ENCODE assay signal across 18 cellular contexts in the genomic region with DNA sequence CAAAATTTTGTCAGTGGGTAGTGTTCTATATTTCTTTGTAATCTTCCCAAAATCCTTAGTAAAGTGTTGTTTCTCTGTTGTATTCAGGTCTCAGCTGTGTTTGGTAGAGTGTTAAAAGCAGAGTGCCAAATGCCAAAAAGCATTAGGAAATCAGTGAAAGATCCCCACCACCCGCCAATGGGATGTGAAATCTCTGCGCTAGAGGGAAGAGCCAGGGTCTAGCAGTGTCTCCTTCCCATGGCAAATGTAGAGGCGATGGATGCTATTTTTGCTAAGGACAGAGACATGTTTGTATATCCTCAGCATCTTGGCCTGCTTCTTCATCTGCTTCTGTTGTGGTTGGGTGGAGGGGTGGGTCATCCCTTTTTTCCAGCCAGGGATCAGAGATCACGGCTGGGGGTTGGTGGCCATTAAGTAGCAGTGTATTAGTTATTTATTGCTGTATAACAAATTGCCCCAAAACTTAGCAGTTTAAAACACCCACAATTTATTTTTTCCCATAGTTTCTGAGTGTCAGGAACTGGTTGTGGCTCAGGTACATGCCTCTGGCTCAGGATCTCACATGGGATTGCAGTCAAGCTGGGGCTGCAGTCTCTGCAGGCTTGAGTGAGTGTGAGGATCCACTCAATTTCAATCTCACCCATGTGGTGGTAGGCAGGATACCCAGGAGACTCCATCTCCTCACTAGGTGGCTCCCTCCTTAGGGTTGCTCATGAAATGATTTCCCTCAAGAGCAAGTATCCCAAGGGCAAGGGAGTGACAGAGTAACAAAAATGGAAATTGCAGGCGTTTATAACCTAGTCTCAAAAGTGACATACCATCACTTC.
DNase-seq lines count a peak whose midpoint lies in the region; ATAC-seq, FAIRE-seq and TF ChIP-seq lines count a peak whose summit lies in the region.
"Had no signal": no experiment of that assay in that cellular context is flagged by ENCODE, and none has a peak within 500 bp of the region (broad histone marks: within the 10 kb centered on the region; RNA-seq: fewer than 3 reads in every experiment).

No MANE protein-coding gene starts in this region.

- H3K4me3 ChIP-seq in HepG2 (replicated peaks in 1 of 3; ENCODE audit: insufficient read depth in 1 of 3, low read depth in 2 of 3, low read length in 3 of 3) (no peak overlapping the region), right lobe of liver (no peak overlapping the region), endodermal cell (ENCODE audit: low read length) (no peak overlapping the region)
- H3K4me3 ChIP-seq: GM12878 had no signal

- intact Hi-C loops in HepG2 (cut with micrococcal nuclease; ENCODE audit: unreplicated experiment): no loop called here
- intact Hi-C loops in right lobe of liver (cut with DNase I): no loop called here

- FAIRE-seq in HepG2 (lab: Jason Lieb, UNC): peak; percentile 15
- FAIRE-seq: GM12878, H54 had no signal

- H3K9me3 Mint-ChIP-seq in WTC11 (no peaks in the 10 kb centered on the region), endodermal cell (no peaks in the 10 kb centered on the region)

- H3K4me2 ChIP-seq in HepG2 (ENCODE audit: low read depth, low read length): no peak overlapping the region

- in situ Hi-C loops in HepG2 (cut with HindIII; ENCODE audit: extremely low pct_ligation_motif_present, low pct_unique_long_range_greater_than_20kb): no loop called here

- no peak overlapping the region for H3K9ac ChIP-seq in HepG2 (ENCODE audit: insufficient read depth, low read depth, low read length)
- no peak overlapping the region for H3K9ac ChIP-seq in endodermal cell (ENCODE audit: extremely low read depth, low read length, poor library complexity, severe bottlenecking)

- H3K4me3 Mint-ChIP-seq in WTC11 (no peak overlapping the region), endodermal cell (no peak overlapping the region)
- H3K4me3 Mint-ChIP-seq: B cell; CD4-positive, CD25-positive, alpha-beta regulatory T cell; CD8-positive, alpha-beta memory T cell had no signal

- H3K27me3 ChIP-seq in HepG2 (ENCODE audit: control insufficient read depth in 1 of 2, insufficient read depth in 2 of 2, low read length in 2 of 2) (peaks cover 0 to 2% of the 10 kb centered on the region in 2 experiments; a peak in 1 of 5 replicates), right lobe of liver (no peaks in the 10 kb centered on the region), endodermal cell (ENCODE audit: control insufficient read depth, insufficient read depth, low read length, poor library complexity, severe bottlenecking) (no peaks in the 10 kb centered on the region)

- 57% methylated on average over 5 of the region's 5 CpGs for WGBS in HepG2 (ENCODE audit: low lambda C conversion rate)
- WGBS in right lobe of liver (ENCODE audit: insufficient coverage, low coverage, low lambda C conversion rate, missing lambda C conversion rate): 83% methylated on average over 5 of the region's 5 CpGs
- WGBS in endodermal cell (ENCODE audit: insufficient coverage in 1 of 2, insufficient read length in 1 of 2), 2 experiments: 90 to 100% methylated on average over 2 to 5 of the region's 5 CpGs

- TF ChIP-seq CTCF in HepG2 (CRISPR knock-in tag; IDR thresholded peaks at IDR 0.05) (no peak), right lobe of liver (IDR thresholded peaks at IDR 0.05) (no peak), WTC11 (IDR thresholded peaks at IDR 0.05) (no peak), endodermal cell (conservative IDR thresholded peaks at IDR 0.05) (peak; percentile 46)

- H3K4me1 Mint-ChIP-seq in WTC11 (no peaks in the 10 kb centered on the region), endodermal cell (peaks cover 3% of the 10 kb centered on the region)
- H3K4me1 Mint-ChIP-seq: B cell; CD4-positive, CD25-positive, alpha-beta regulatory T cell; CD8-positive, alpha-beta memory T cell had no signal

- POLR2A ChIA-PET in HepG2 (lab: Yijun Ruan, JAX): no interaction called here
- POLR2A ChIA-PET in WTC11 (lab: Charles Lee): no interaction called here

- no peaks in the 10 kb centered on the region for H3K27me3 Mint-ChIP-seq in WTC11 (ENCODE audit: low read depth)
- no peaks in the 10 kb centered on the region for H3K27me3 Mint-ChIP-seq in endodermal cell (ENCODE audit: insufficient read depth)
- H3K27me3 Mint-ChIP-seq: CD4-positive, CD25-positive, alpha-beta regulatory T cell had no signal

- TF ChIP-seq RAD21 in HepG2 (CRISPR knock-in tag; IDR thresholded peaks at IDR 0.05): no peak

- DNase-seq in HepG2 (ENCODE audit: low spot score): no peak
- no peak for DNase-seq in right lobe of liver
- no peak for DNase-seq in WTC11 (ENCODE audit: low spot score)
- DNase-seq in endodermal cell: peak; percentile 43
- DNase-seq in amygdala (lab: John Stamatoyannopoulos, UW): no peak
- no peak for DNase-seq in NCI-H1092 (lab: John Stamatoyannopoulos, UW)
- DNase-seq: C1 segment of cervical spinal cord; CD4-positive, CD25-positive, alpha-beta regulatory T cell; CD8-positive, alpha-beta memory T cell; COR-L47; DMS 273 treated with DMSO at 0.1 percent for 48 hours; DMS53; DND-41; EL had no signal

- no peaks in the 10 kb centered on the region for H3K4me1 ChIP-seq in HepG2 (ENCODE audit: insufficient read depth, low read length)
- no peaks in the 10 kb centered on the region for H3K4me1 ChIP-seq in right lobe of liver
- no peaks in the 10 kb centered on the region for H3K4me1 ChIP-seq in endodermal cell (ENCODE audit: control insufficient read depth, insufficient read depth, low read length)

- no TSS peak for BruUV-seq in HepG2 (replicated peaks; lab: Mats Ljungman, UMichigan)

- TF ChIP-seq EP300 in HepG2 (IDR thresholded peaks at IDR 0.05; ENCODE audit: low read depth in 2 of 2, low read length in 2 of 2): no peak
- TF ChIP-seq EP300 in HepG2 (CRISPR knock-in tag; IDR thresholded peaks at IDR 0.05; ENCODE audit: borderline replicate concordance): no peak

- H3K36me3 ChIP-seq in HepG2 (replicated peaks in 1 of 2; ENCODE audit: control insufficient read depth in 1 of 2, insufficient read depth in 2 of 2, low read length in 2 of 2) (no peaks in the 10 kb centered on the region), right lobe of liver (no peaks in the 10 kb centered on the region), endodermal cell (ENCODE audit: control insufficient read depth, insufficient read depth, low read length) (no peaks in the 10 kb centered on the region)

- no peak overlapping the region for H2AFZ ChIP-seq in HepG2 (ENCODE audit: low read length)

- no peaks in the 10 kb centered on the region for H3K79me2 ChIP-seq in HepG2 (ENCODE audit: insufficient read depth, low read length)

- H3K9me3 ChIP-seq in HepG2 (ENCODE audit: low read length) (no peaks in the 10 kb centered on the region), right lobe of liver (no peaks in the 10 kb centered on the region), endodermal cell (ENCODE audit: control insufficient read depth, low read length) (no peaks in the 10 kb centered on the region)

- H3K27ac Mint-ChIP-seq in WTC11: no peak overlapping the region
- no peak overlapping the region for H3K27ac Mint-ChIP-seq in endodermal cell
- H3K27ac Mint-ChIP-seq: B cell; CD4-positive, CD25-positive, alpha-beta regulatory T cell; CD8-positive, alpha-beta memory T cell had no signal

- no peak for ATAC-seq in HepG2
- ATAC-seq in right lobe of liver: no peak
- ATAC-seq in WTC11: peak; percentile 41; the same call in 1 of the 2 replicates
- no peak for ATAC-seq in GM19351 (IDR thresholded peaks at IDR 0.05; ENCODE audit: unreplicated experiment)
- ATAC-seq: GM12878 had no signal

- H3K36me3 Mint-ChIP-seq in WTC11 (no peaks in the 10 kb centered on the region), endodermal cell (ENCODE audit: low read depth) (no peaks in the 10 kb centered on the region)
- H3K36me3 Mint-ChIP-seq: CD4-positive, CD25-positive, alpha-beta regulatory T cell; CD8-positive, alpha-beta memory T cell had no signal

- TF ChIP-seq POLR2A in HepG2 (IDR thresholded peaks at IDR 0.05; ENCODE audit: insufficient read depth in 1 of 2, low read depth in 2 of 2, low read length in 2 of 2) (no peak), right lobe of liver (IDR thresholded peaks at IDR 0.05) (no peak)

- H3K27ac ChIP-seq in HepG2 (ENCODE audit: extremely low read length, insufficient read depth, low read length) (no peak overlapping the region), right lobe of liver (no peak overlapping the region), endodermal cell (ENCODE audit: low read depth, low read length) (no peak overlapping the region)

- CTCF ChIA-PET in HepG2 (lab: Yijun Ruan, JAX; ENCODE audit: low intra/inter-chr PET ratio, low total read pairs): no interaction called here
- CTCF ChIA-PET in WTC11 (lab: Charles Lee): interaction anchor here (1.5 kb wide), 1 partner anchor 129 kb away, joined by 5 read pairs; no protein-coding TSS in a partner anchor

- no peaks in the 10 kb centered on the region for H4K20me1 ChIP-seq in HepG2 (ENCODE audit: insufficient read depth, low read length)

TF ChIP-seq in HepG2, 621 proteins besides CTCF, POLR2A, EP300 and RAD21 (continues in another document):
- TF ChIP-seq ZNF737 (CRISPR knock-in tag; IDR thresholded peaks at IDR 0.05; ENCODE audit: borderline replicate concordance): no peak
- no peak for TF ChIP-seq ZNF326 (CRISPR knock-in tag; IDR thresholded peaks at IDR 0.05; ENCODE audit: borderline replicate concordance)
- no peak for TF ChIP-seq ZNF772 (CRISPR knock-in tag; IDR thresholded peaks at IDR 0.05)
- TF ChIP-seq ZNF317 (CRISPR knock-in tag; IDR thresholded peaks at IDR 0.05): no peak
- TF ChIP-seq, protein P1, sequence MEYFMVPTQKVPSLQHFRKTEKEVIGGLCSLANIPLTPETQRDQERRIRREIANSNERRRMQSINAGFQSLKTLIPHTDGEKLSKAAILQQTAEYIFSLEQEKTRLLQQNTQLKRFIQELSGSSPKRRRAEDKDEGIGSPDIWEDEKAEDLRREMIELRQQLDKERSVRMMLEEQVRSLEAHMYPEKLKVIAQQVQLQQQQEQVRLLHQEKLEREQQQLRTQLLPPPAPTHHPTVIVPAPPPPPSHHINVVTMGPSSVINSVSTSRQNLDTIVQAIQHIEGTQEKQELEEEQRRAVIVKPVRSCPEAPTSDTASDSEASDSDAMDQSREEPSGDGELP (IDR thresholded peaks at IDR 0.05; ENCODE audit: borderline replicate concordance, low read depth): no peak

TF ChIP-seq in WTC11, 78 proteins besides CTCF, POLR2A, EP300 and RAD21 (continues in another document):
- no peak for TF ChIP-seq ZNF671 (CRISPR knock-in tag; IDR thresholded peaks at IDR 0.05)
- TF ChIP-seq ZNF416 (CRISPR knock-in tag; IDR thresholded peaks at IDR 0.05): no peak
- no peak for TF ChIP-seq TEAD1 (CRISPR knock-in tag; IDR thresholded peaks at IDR 0.05)
- TF ChIP-seq NFATC4 (CRISPR knock-in tag; IDR thresholded peaks at IDR 0.05): no peak
- TF ChIP-seq, protein P2, sequence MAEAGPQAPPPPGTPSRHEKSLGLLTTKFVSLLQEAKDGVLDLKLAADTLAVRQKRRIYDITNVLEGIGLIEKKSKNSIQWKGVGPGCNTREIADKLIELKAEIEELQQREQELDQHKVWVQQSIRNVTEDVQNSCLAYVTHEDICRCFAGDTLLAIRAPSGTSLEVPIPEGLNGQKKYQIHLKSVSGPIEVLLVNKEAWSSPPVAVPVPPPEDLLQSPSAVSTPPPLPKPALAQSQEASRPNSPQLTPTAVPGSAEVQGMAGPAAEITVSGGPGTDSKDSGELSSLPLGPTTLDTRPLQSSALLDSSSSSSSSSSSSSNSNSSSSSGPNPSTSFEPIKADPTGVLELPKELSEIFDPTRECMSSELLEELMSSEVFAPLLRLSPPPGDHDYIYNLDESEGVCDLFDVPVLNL (CRISPR knock-in tag; IDR thresholded peaks at IDR 0.05; ENCODE audit: borderline replicate concordance, low read depth): no peak
